20 cellular contexts compared by ENCODE assay signal in the genomic region with DNA sequence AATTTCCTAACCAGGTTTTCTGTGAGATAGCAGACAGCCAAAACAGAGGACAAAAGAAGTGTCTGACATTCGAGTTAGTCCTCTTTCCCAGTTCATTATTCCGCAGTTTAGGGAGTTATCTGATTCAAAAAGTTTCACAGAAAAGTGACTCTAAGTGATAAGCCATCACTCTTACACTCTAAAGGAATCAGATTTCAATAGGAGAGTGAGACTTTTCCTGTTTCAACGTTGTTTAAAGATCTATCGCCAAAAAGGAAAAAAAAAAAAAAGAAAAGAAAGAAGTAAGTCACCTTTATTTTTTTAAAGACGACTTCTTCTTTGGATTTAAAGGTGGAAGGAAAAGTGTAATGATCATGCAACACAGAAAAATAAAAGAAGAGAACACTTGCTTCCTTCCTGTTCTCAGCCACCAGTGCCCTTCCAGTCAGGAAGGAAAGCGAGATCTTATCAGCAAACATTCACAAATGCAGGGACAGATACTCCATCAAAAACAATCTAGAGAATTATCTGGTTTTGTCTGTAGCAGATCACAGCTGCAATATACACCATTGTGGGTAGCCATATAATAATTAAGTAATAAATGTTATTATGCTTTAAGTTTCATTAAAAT. TPM values are rescaled to one million over a fixed set of nuclear protein-coding genes. Genes with fewer than 3 reads are reported as not detected.
DNase-seq lines count a peak whose midpoint lies in the region; ATAC-seq, FAIRE-seq and TF ChIP-seq lines count a peak whose summit lies in the region.
"Had no signal": no experiment of that assay in that cellular context is flagged by ENCODE, and none has a peak within 500 bp of the region (broad histone marks: within the 10 kb centered on the region; RNA-seq: fewer than 3 reads in every experiment).

No MANE protein-coding gene starts in this region.

- no peaks in the 10 kb centered on the region for H3K36me3 ChIP-seq in SK-N-MC (ENCODE audit: insufficient read depth, low read length)
- H3K36me3 ChIP-seq in mesendoderm (ENCODE audit: control insufficient read depth, insufficient read depth, low read length), result no peaks in the 10 kb centered on the region
- H3K36me3 ChIP-seq in body of pancreas (replicated peaks in 1 of 2; ENCODE audit: insufficient read depth in 1 of 2, low read depth in 2 of 2), result no peaks in the 10 kb centered on the region
- H3K36me3 ChIP-seq in PC-9 (ENCODE audit: low read depth), result no peaks in the 10 kb centered on the region
- H3K36me3 ChIP-seq: breast epithelium, heart right ventricle had no signal

- H3K56ac ChIP-seq in mesendoderm (ENCODE audit: low read length), result no peak overlapping the region

- no peaks in the 10 kb centered on the region for H3K9me2 ChIP-seq in PC-9 (ENCODE audit: insufficient read depth)

- no peak overlapping the region for H2AFZ ChIP-seq in PC-9

- H3F3A ChIP-seq in PC-9 (ENCODE audit: insufficient read depth, low read depth), result no peaks in the 10 kb centered on the region

- no peaks in the 10 kb centered on the region for H3K36me3 Mint-ChIP-seq in activated CD4-positive, alpha-beta memory T cell treated with anti-CD3 and anti-CD28 coated beads, Interleukin-2, amount 10 ng/mL, durations not matched to agents 7 days and 5 days (ENCODE audit: low read depth)
- H3K36me3 Mint-ChIP-seq: activated naive CD8-positive, alpha-beta T cell; CD8-positive, alpha-beta T cell had no signal

- no peaks in the 10 kb centered on the region for H4K20me1 ChIP-seq in PC-9 (ENCODE audit: insufficient read depth)

- CTCF ChIA-PET in PC-9 (lab: Charles Lee), result no interaction called here
- CTCF ChIA-PET in activated CD4-positive, alpha-beta memory T cell treated with anti-CD3 and anti-CD28 coated beads, Interleukin-2, amount 10 ng/mL, durations not matched to agents 7 days and 5 days (lab: Charles Lee), result no interaction called here

- intact Hi-C loops in body of pancreas (cut with DNase I) (no loop called here), PC-9 (cut with micrococcal nuclease; ENCODE audit: unreplicated experiment) (loop anchor here (10.0 kb wide), 1 partner anchor 790 kb away; the partner anchor contains the start of gene GULP1)

- H3K9me3 Mint-ChIP-seq in activated CD4-positive, alpha-beta memory T cell treated with anti-CD3 and anti-CD28 coated beads, Interleukin-2, amount 10 ng/mL, durations not matched to agents 7 days and 5 days, result no peaks in the 10 kb centered on the region
- H3K9me3 Mint-ChIP-seq: activated CD8-positive, alpha-beta T cell treated with anti-CD3 and anti-CD28 coated beads for 36 hours; activated T-cell treated with anti-CD3 and anti-CD28 coated beads, Interleukin-2, amount 50 U/mL, for 72 hours; CD8-positive, alpha-beta T cell had no signal

- no peak for ATAC-seq in body of pancreas
- no peak for ATAC-seq in GM21825 (IDR thresholded peaks at IDR 0.05; ENCODE audit: unreplicated experiment)
- ATAC-seq: activated CD8-positive, alpha-beta T cell treated with anti-CD3 and anti-CD28 coated beads for 36 hours; activated T-cell treated with anti-CD3 and anti-CD28 coated beads, Interleukin-2, amount 50 U/mL, for 72 hours; CD8-positive, alpha-beta T cell; heart right ventricle had no signal

- FAIRE-seq in G401.6 (lab: Jason Lieb, UNC), result peak; percentile 33
- FAIRE-seq: HTR-8/SVneo had no signal

- DNase-seq in SK-N-MC (ENCODE audit: low read depth, low spot score) (peak; percentile 30), mesendoderm (peak; percentile 76), body of pancreas (no peak), PC-9 (no peak)
- no peak for DNase-seq in activated CD4-positive, alpha-beta memory T cell treated with anti-CD3 and anti-CD28 coated beads, Interleukin-2, amount 10 ng/mL, durations not matched to agents 7 days and 5 days
- DNase-seq: activated CD8-positive, alpha-beta T cell treated with anti-CD3 and anti-CD28 coated beads for 36 hours; activated T-cell treated with anti-CD3 and anti-CD28 coated beads, Interleukin-2, amount 50 U/mL, for 72 hours; CD8-positive, alpha-beta T cell; GF-D8; heart right ventricle; NCI-H2029; NCI-H526 treated with DMSO at 0.1 percent for 48 hours; stimulated activated naive CD4-positive, alpha-beta T cell had no signal

- H3K9me3 ChIP-seq in SK-N-MC (ENCODE audit: low read depth, low read length) (no peaks in the 10 kb centered on the region), body of pancreas (no peaks in the 10 kb centered on the region), PC-9 (ENCODE audit: insufficient read depth, low read depth) (no peaks in the 10 kb centered on the region)
- H3K9me3 ChIP-seq: breast epithelium had no signal

- no TSS peak for BruUV-seq in PC-9 (replicated peaks; lab: Mats Ljungman, UMichigan)

- H3K4me3 Mint-ChIP-seq in activated CD4-positive, alpha-beta memory T cell treated with anti-CD3 and anti-CD28 coated beads, Interleukin-2, amount 10 ng/mL, durations not matched to agents 7 days and 5 days, result no peak overlapping the region
- H3K4me3 Mint-ChIP-seq: activated CD8-positive, alpha-beta T cell treated with anti-CD3 and anti-CD28 coated beads for 36 hours; activated naive CD8-positive, alpha-beta T cell; activated T-cell treated with anti-CD3 and anti-CD28 coated beads, Interleukin-2, amount 50 U/mL, for 72 hours; CD8-positive, alpha-beta T cell had no signal

- H3K9ac ChIP-seq in SK-N-MC (ENCODE audit: insufficient read length) (no peak overlapping the region), mesendoderm (ENCODE audit: low read length) (no peak overlapping the region)

- no peaks in the 10 kb centered on the region for H3K79me1 ChIP-seq in mesendoderm (ENCODE audit: low read length)

- no peak overlapping the region for H2BK15ac ChIP-seq in mesendoderm (replicated peaks; ENCODE audit: low read depth)

- H3K4me1 ChIP-seq in mesendoderm (ENCODE audit: control insufficient read depth, low read depth, low read length), result peaks cover 4% of the 10 kb centered on the region
- H3K4me1 ChIP-seq in body of pancreas, result no peaks in the 10 kb centered on the region
- no peaks in the 10 kb centered on the region for H3K4me1 ChIP-seq in PC-9 (replicated peaks; ENCODE audit: insufficient read depth)
- H3K4me1 ChIP-seq: breast epithelium had no signal

- H3K79me2 ChIP-seq in mesendoderm (ENCODE audit: control insufficient read depth, insufficient read depth, low read length), result no peaks in the 10 kb centered on the region
- H3K79me2 ChIP-seq in PC-9 (ENCODE audit: low read depth), result no peaks in the 10 kb centered on the region

- H3K4me1 Mint-ChIP-seq in activated CD4-positive, alpha-beta memory T cell treated with anti-CD3 and anti-CD28 coated beads, Interleukin-2, amount 10 ng/mL, durations not matched to agents 7 days and 5 days, result no peaks in the 10 kb centered on the region

- H3K27me3 ChIP-seq in mesendoderm (ENCODE audit: insufficient read depth, low read length, poor library complexity) (no peaks in the 10 kb centered on the region), body of pancreas (no peaks in the 10 kb centered on the region), PC-9 (ENCODE audit: insufficient read depth, low read depth) (no peaks in the 10 kb centered on the region)
- H3K27me3 ChIP-seq: breast epithelium, heart right ventricle had no signal

- H3K23ac ChIP-seq in mesendoderm (ENCODE audit: low read length), result no peak overlapping the region

- H2AK5ac ChIP-seq in mesendoderm (ENCODE audit: low read length), result no peak overlapping the region

- H4K8ac ChIP-seq in mesendoderm (ENCODE audit: low read depth, low read length), result no peak overlapping the region

- no peak overlapping the region for H4K5ac ChIP-seq in mesendoderm (ENCODE audit: low read length)

- H3K27ac ChIP-seq in 22Rv1, result peak overlapping the region; percentile 35
- H3K27ac ChIP-seq in SK-N-MC, result 0 out of 2 replicates have a peak overlapping the region, but pooled peaks have one; percentile 7
- H3K27ac ChIP-seq in mesendoderm (ENCODE audit: low read depth, low read length), result peak overlapping the region; percentile 17
- H3K27ac ChIP-seq in body of pancreas, result no peak overlapping the region
- no peak overlapping the region for H3K27ac ChIP-seq in PC-9
- H3K27ac ChIP-seq: breast epithelium had no signal

- no peak for TF ChIP-seq POLR2A in body of pancreas (IDR thresholded peaks at IDR 0.05)

- H3K4ac ChIP-seq in mesendoderm (ENCODE audit: low read depth, low read length), result no peak overlapping the region

- H3K4me2 ChIP-seq in mesendoderm (ENCODE audit: low read length), result no peak overlapping the region
- no peak overlapping the region for H3K4me2 ChIP-seq in PC-9

- H3K27me3 Mint-ChIP-seq in activated CD4-positive, alpha-beta memory T cell treated with anti-CD3 and anti-CD28 coated beads, Interleukin-2, amount 10 ng/mL, durations not matched to agents 7 days and 5 days, result peaks cover 7% of the 10 kb centered on the region

- H3K27ac Mint-ChIP-seq in activated CD4-positive, alpha-beta memory T cell treated with anti-CD3 and anti-CD28 coated beads, Interleukin-2, amount 10 ng/mL, durations not matched to agents 7 days and 5 days, result no peak overlapping the region
- H3K27ac Mint-ChIP-seq: activated CD8-positive, alpha-beta T cell treated with anti-CD3 and anti-CD28 coated beads for 36 hours; activated naive CD8-positive, alpha-beta T cell; activated T-cell treated with anti-CD3 and anti-CD28 coated beads, Interleukin-2, amount 50 U/mL, for 72 hours; CD8-positive, alpha-beta T cell had no signal

- POLR2A ChIA-PET in PC-9 (lab: Charles Lee; ENCODE audit: unreplicated experiment), result no interaction called here
- POLR2A ChIA-PET in activated CD4-positive, alpha-beta memory T cell treated with anti-CD3 and anti-CD28 coated beads, Interleukin-2, amount 10 ng/mL, durations not matched to agents 7 days and 5 days (lab: Charles Lee), result no interaction called here

- no peak overlapping the region for H2BK5ac ChIP-seq in mesendoderm (ENCODE audit: low read length)

- TF ChIP-seq CTCF in 22Rv1 (IDR thresholded peaks at IDR 0.05) (no peak), body of pancreas (IDR thresholded peaks at IDR 0.05) (no peak), PC-9 (conservative IDR thresholded peaks at IDR 0.05) (no peak)

- WGBS in mesendoderm (ENCODE audit: extremely low coverage, insufficient coverage, low lambda C conversion rate), result no CpG with 5 or more reads among the region's 6 CpGs
- 22 to 35% methylated on average over 6 of the region's 6 CpGs for WGBS in body of pancreas, 2 donors

- no peak overlapping the region for H2BK120ac ChIP-seq in mesendoderm (ENCODE audit: low read depth, low read length)

- no peak overlapping the region for H3K18ac ChIP-seq in mesendoderm (ENCODE audit: low read length)

- H3K4me3 ChIP-seq in SK-N-MC (peak overlapping the region; percentile 11), mesendoderm (ENCODE audit: low read length) (no peak overlapping the region), body of pancreas (no peak overlapping the region), PC-9 (no peak overlapping the region)
- H3K4me3 ChIP-seq: breast epithelium, heart right ventricle, skin epidermis had no signal

RNA-seq across cellular contexts. Expression of gene TFPI, which starts 49.8 kb away (rescaled TPM):
- 7.2 TPM for polyA plus RNA-seq in mesendoderm (2013, experiment 1 of 2)
- polyA plus RNA-seq in mesendoderm (2013, experiment 2 of 2), result 7.3 TPM
- total RNA-seq in body of pancreas (10 to 100 TPM; 21.1 to 54.2 TPM), PC-9 (2021) (35.5 and 65.7 TPM in 2 replicates)
- total RNA-seq in activated CD4-positive, alpha-beta memory T cell treated with anti-CD3 and anti-CD28 coated beads, Interleukin-2, amount 10 ng/mL, durations not matched to agents 7 days and 5 days, result not detected
- total RNA-seq: activated CD8-positive, alpha-beta T cell treated with anti-CD3 and anti-CD28 coated beads for 36 hours; CD8-positive, alpha-beta T cell had no signal

RNA-seq across cellular contexts. Expression of gene CALCRL, which starts 56.4 kb away (rescaled TPM):
- 0.22 TPM for polyA plus RNA-seq in mesendoderm (2013, experiment 1 of 2)
- polyA plus RNA-seq in mesendoderm (2013, experiment 2 of 2), result 0.14 TPM
- total RNA-seq in body of pancreas, result 10 to 100 TPM; 11.4 to 14.8 TPM
- 0.48 TPM in 1 of 2 replicates, not detected in the other for total RNA-seq in PC-9 (2021)
- under 1 TPM; 0.20 to 0.50 TPM for total RNA-seq in activated CD4-positive, alpha-beta memory T cell treated with anti-CD3 and anti-CD28 coated beads, Interleukin-2, amount 10 ng/mL, durations not matched to agents 7 days and 5 days

Comparison
In these comparisons a context has a peak if more than half of its experiments do, and no peak if none do; other contexts are left out.
1. H3K27ac ChIP-seq: peak in 22Rv1 (single experiment), SK-N-MC (single experiment) and mesendoderm (single experiment); none in body of pancreas (0 of 4) and PC-9 (single experiment).
2. DNase-seq: peak in SK-N-MC (single experiment) and mesendoderm (single experiment); none in body of pancreas (0 of 4), PC-9 (0 of 2) and activated CD4-positive, alpha-beta memory T cell treated with anti-CD3 and anti-CD28 coated beads, Interleukin-2, amount 10 ng/mL, durations not matched to agents 7 days and 5 days (single experiment).
3. RNA of gene TFPI, which starts 49.8 kb away (total RNA-seq): 35.5 to 65.7 TPM in PC-9 and 21.1 to 54.2 TPM in body of pancreas; not detected in activated CD4-positive, alpha-beta memory T cell treated with anti-CD3 and anti-CD28 coated beads, Interleukin-2, amount 10 ng/mL, durations not matched to agents 7 days and 5 days; every median in the first group is over 10 times any median in the second.